In the genomic region with DNA sequence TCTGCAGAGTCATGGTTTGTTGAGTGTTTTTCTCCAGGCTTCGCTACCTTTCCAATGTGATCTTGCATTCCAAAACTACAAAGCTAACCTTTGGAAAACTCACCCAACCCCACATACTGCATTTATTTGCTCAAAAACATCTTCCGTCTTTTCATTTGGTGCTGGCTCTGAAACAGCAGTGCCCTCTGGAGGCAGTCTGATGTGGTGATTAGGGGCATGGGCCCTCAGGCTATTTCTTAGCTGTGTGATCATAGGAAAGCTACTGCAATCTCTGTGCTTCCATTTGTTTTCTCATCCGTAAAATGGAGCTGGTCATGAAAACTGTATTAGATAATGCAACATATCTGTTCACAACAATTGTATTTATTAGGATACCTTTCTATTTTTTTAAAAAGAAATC, we compare ENCODE assay signal across 8 cellular contexts. TPM values are rescaled to one million over a fixed set of nuclear protein-coding genes. Genes with fewer than 3 reads are reported as not detected.
DNase-seq lines count a peak whose midpoint lies in the region; ATAC-seq and TF ChIP-seq lines count a peak whose summit lies in the region.

No MANE protein-coding gene starts in this region.

- no peaks in the 10 kb centered on the region for H3K9me3 Mint-ChIP-seq in activated CD8-positive, alpha-beta memory T cell treated with anti-CD3 and anti-CD28 coated beads, Interleukin-2, amount 10 ng/mL, durations not matched to agents 7 days and 5 days (ENCODE audit: low read depth)

- no peak overlapping the region for H3K9ac ChIP-seq in SK-N-MC (ENCODE audit: insufficient read length)

- H3K27me3 Mint-ChIP-seq in activated CD8-positive, alpha-beta memory T cell treated with anti-CD3 and anti-CD28 coated beads, Interleukin-2, amount 10 ng/mL, durations not matched to agents 7 days and 5 days = no peaks in the 10 kb centered on the region

- H3K36me3 Mint-ChIP-seq in activated CD8-positive, alpha-beta memory T cell treated with anti-CD3 and anti-CD28 coated beads, Interleukin-2, amount 10 ng/mL, durations not matched to agents 7 days and 5 days = peaks cover 6% of the 10 kb centered on the region

- H3K9me3 ChIP-seq in SK-N-MC (ENCODE audit: low read depth, low read length) = no peaks in the 10 kb centered on the region

- H3K4me3 ChIP-seq in GM12875 (ENCODE audit: low read depth, low read length) (no peak overlapping the region), SK-N-MC (no peak overlapping the region)

- peak; percentile 68 for TF ChIP-seq CTCF in GM12875 (IDR thresholded peaks at IDR 0.05; ENCODE audit: borderline replicate concordance, insufficient read depth, low read depth, low read length)

- H3K4me1 Mint-ChIP-seq in activated CD8-positive, alpha-beta memory T cell treated with anti-CD3 and anti-CD28 coated beads, Interleukin-2, amount 10 ng/mL, durations not matched to agents 7 days and 5 days = peaks cover 9% of the 10 kb centered on the region

- no peak overlapping the region for H3K27ac ChIP-seq in SK-N-MC

- DNase-seq in AML-193 (lab: John Stamatoyannopoulos, UW) = peak; percentile 36 to 37
- peak; percentile 37 for DNase-seq in SK-N-MC (ENCODE audit: low read depth, low spot score)
- DNase-seq in foreskin melanocyte = peak; percentile 46
- peak; percentile 19 for DNase-seq in stimulated activated naive CD8-positive, alpha-beta T cell treated with anti-CD3 and anti-CD28 coated beads, Interleukin-15, Interleukin-2, amounts not matched to agents 100 U/mL and 50 U/mL, for 24 hours
- no peak for DNase-seq in activated CD8-positive, alpha-beta memory T cell treated with anti-CD3 and anti-CD28 coated beads, Interleukin-2, amount 10 ng/mL, durations not matched to agents 7 days and 5 days

- H3K4me3 Mint-ChIP-seq in activated CD8-positive, alpha-beta memory T cell treated with anti-CD3 and anti-CD28 coated beads, Interleukin-2, amount 10 ng/mL, durations not matched to agents 7 days and 5 days = no peak overlapping the region

- CTCF ChIA-PET in activated CD8-positive, alpha-beta memory T cell treated with anti-CD3 and anti-CD28 coated beads, Interleukin-2, amount 10 ng/mL, durations not matched to agents 7 days and 5 days (lab: Charles Lee) = interaction anchor here (0.7 to 3.3 kb wide), 11 partner anchors 8 to 512 kb away, joined by 3 to 25 read pairs (median 3); no protein-coding TSS in a partner anchor

- ATAC-seq in stimulated activated naive CD8-positive, alpha-beta T cell treated with anti-CD3 and anti-CD28 coated beads, Interleukin-15, Interleukin-2, amounts not matched to agents 100 U/mL and 50 U/mL, for 24 hours = no peak
- no peak for ATAC-seq in activated CD8-positive, alpha-beta memory T cell treated with anti-CD3 and anti-CD28 coated beads, Interleukin-2, amount 10 ng/mL, durations not matched to agents 7 days and 5 days
- ATAC-seq in HG02763 (IDR thresholded peaks at IDR 0.05; ENCODE audit: unreplicated experiment) (no peak), HG03354 (IDR thresholded peaks at IDR 0.05; ENCODE audit: poor library complexity, severe bottlenecking, unreplicated experiment) (no peak)

- no peaks in the 10 kb centered on the region for H3K36me3 ChIP-seq in SK-N-MC (ENCODE audit: insufficient read depth, low read length)

- H3K27ac Mint-ChIP-seq in activated CD8-positive, alpha-beta memory T cell treated with anti-CD3 and anti-CD28 coated beads, Interleukin-2, amount 10 ng/mL, durations not matched to agents 7 days and 5 days = no peak overlapping the region

RNA-seq across cellular contexts. Expression of gene MTHFS, which starts 47.0 kb away (rescaled TPM):
- 10 to 100 TPM; 17.0 to 22.1 TPM for total RNA-seq in activated CD8-positive, alpha-beta memory T cell treated with anti-CD3 and anti-CD28 coated beads, Interleukin-2, amount 10 ng/mL, durations not matched to agents 7 days and 5 days
